ENCODE assay signal across 8 cellular contexts in the genomic region with DNA sequence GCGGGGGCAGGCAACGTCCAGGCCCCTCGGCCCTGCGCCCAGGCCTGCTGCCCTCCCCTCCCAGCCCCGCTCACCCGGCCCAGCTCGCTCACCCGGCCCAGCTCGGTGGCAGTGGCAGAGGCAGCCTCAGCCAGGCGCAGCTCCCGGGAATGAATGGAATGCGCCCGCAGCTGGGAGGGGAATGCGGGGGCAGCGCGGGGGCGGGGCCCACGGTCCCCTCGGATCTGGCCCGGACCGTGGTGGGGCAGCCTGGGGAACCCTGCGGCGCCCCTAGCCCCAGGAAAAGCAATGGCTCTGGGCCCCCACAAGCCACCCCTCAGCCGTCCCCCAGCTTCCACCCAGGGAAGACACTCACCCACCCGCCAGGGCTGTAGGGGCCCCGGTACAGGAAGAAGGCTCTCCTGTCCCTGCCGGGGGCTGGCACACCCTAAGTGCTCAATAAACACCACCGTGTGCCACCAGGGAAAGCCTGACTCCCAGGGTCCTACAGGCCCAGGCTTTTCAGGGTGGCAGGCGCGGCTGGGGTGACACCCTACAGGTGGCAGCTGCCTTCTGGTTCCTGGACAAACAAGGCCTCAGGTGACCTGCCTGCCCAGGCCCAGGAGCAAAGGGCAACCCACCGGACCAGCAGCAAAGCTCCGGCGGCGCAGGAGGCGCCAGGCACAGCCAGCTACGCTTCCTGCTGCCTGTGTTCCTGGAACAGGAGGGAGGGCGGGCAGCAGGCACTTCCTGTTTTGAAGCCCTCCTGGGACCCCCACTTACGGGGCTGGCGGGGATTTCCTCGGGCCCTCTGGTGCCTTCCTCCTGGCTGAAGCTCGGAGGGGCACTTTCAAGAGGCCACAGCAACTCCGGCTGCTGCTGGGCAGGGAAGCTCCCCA. TPM values are rescaled to one million over a fixed set of nuclear protein-coding genes. Genes with fewer than 3 reads are reported as not detected.
DNase-seq lines count a peak whose midpoint lies in the region; ATAC-seq and TF ChIP-seq lines count a peak whose summit lies in the region.

No MANE protein-coding gene starts in this region.

- peak; percentile 25; the same call in 1 of the 2 replicates for TF ChIP-seq RAD21 in Ishikawa (IDR thresholded peaks at IDR 0.05; ENCODE audit: low read depth)

- H3K4me1 ChIP-seq in left lung (peaks cover 38 to 64% of the 10 kb centered on the region in 2 donors), transverse colon (peaks cover 50 to 57% (median 52%) of the 10 kb centered on the region in 4 donors)

- intact Hi-C loops in left lung (cut with DNase I) (no loop called here), transverse colon (cut with DNase I; ENCODE audit: low total_unique reads) (no loop called here)

- TF ChIP-seq EP300 in Ishikawa (IDR thresholded peaks at IDR 0.05; ENCODE audit: borderline replicate concordance) (peak; percentile 79), transverse colon (IDR thresholded peaks at IDR 0.05; ENCODE audit: low read depth) (no peak)

- peak; percentile 89 for DNase-seq in AG08395 (ENCODE audit: low spot score)
- peak; percentile 81 to 91 for DNase-seq in left lung
- peak; percentile 85 for DNase-seq in transverse colon
- no peak for DNase-seq in inferior parietal cortex (ENCODE audit: extremely low spot score)

- in situ Hi-C loops in transverse colon (cut with MboI; ENCODE audit: low pct_ligation_motif_present in 1 of 4, low pct_unique_long_range_greater_than_20kb in 1 of 4, low sequenced_read_pairs in 3 of 4), result no loop called here

- H3K9me3 ChIP-seq in left lung (no peaks in the 10 kb centered on the region), transverse colon (no peaks in the 10 kb centered on the region)

- TF ChIP-seq CTCF in left lung (IDR thresholded peaks at IDR 0.05) (no peak), transverse colon (IDR thresholded peaks at IDR 0.05) (peak in 3 of 5 experiments; percentile 14 to 39 (median 34))

- peaks cover 0 to 25% of the 10 kb centered on the region in 2 donors for H3K36me3 ChIP-seq in left lung
- H3K36me3 ChIP-seq in transverse colon, result peaks cover 0 to 17% (median 4%) of the 10 kb centered on the region in 4 donors

- H3K4me3 ChIP-seq in left lung, result peak overlapping the region; percentile 5 to 29
- H3K4me3 ChIP-seq in transverse colon, result peak overlapping the region in 3 of 4 donors; percentile 4 to 38 (median 24)

- peaks cover 0 to 25% of the 10 kb centered on the region in 2 donors for H3K27me3 ChIP-seq in left lung
- H3K27me3 ChIP-seq in transverse colon, result no peaks in the 10 kb centered on the region

- peak; percentile 86 for ATAC-seq in left lung
- no peak for ATAC-seq in HG03521 (IDR thresholded peaks at IDR 0.05; ENCODE audit: unreplicated experiment)
- no peak for ATAC-seq in GM19467 (IDR thresholded peaks at IDR 0.05; ENCODE audit: unreplicated experiment)

- TF ChIP-seq POLR2A in transverse colon (IDR thresholded peaks at IDR 0.05), result peak; percentile 54

- WGBS in transverse colon (ENCODE audit: low coverage in 1 of 2), 2 donors, result 15% methylated on average over 34 of the region's 42 CpGs; no CpG with 5 or more reads in 1 of the 2 donors

- H3K27ac ChIP-seq in cingulate gyrus (ENCODE audit: low read depth, low read length), result peak overlapping the region; percentile 47
- H3K27ac ChIP-seq in left lung, result peak overlapping the region; percentile 82 to 85
- peak overlapping the region; percentile 78 to 94 (median 88) for H3K27ac ChIP-seq in transverse colon

TF ChIP-seq in Ishikawa, 13 proteins besides CTCF, POLR2A, EP300 and RAD21:
- TF ChIP-seq, protein P1, sequence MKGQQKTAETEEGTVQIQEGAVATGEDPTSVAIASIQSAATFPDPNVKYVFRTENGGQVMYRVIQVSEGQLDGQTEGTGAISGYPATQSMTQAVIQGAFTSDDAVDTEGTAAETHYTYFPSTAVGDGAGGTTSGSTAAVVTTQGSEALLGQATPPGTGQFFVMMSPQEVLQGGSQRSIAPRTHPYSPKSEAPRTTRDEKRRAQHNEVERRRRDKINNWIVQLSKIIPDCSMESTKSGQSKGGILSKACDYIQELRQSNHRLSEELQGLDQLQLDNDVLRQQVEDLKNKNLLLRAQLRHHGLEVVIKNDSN (IDR thresholded peaks at IDR 0.05), result 0 out of 2 replicates have a peak, but pooled peaks have one; percentile 16
- TF ChIP-seq, protein P2, sequence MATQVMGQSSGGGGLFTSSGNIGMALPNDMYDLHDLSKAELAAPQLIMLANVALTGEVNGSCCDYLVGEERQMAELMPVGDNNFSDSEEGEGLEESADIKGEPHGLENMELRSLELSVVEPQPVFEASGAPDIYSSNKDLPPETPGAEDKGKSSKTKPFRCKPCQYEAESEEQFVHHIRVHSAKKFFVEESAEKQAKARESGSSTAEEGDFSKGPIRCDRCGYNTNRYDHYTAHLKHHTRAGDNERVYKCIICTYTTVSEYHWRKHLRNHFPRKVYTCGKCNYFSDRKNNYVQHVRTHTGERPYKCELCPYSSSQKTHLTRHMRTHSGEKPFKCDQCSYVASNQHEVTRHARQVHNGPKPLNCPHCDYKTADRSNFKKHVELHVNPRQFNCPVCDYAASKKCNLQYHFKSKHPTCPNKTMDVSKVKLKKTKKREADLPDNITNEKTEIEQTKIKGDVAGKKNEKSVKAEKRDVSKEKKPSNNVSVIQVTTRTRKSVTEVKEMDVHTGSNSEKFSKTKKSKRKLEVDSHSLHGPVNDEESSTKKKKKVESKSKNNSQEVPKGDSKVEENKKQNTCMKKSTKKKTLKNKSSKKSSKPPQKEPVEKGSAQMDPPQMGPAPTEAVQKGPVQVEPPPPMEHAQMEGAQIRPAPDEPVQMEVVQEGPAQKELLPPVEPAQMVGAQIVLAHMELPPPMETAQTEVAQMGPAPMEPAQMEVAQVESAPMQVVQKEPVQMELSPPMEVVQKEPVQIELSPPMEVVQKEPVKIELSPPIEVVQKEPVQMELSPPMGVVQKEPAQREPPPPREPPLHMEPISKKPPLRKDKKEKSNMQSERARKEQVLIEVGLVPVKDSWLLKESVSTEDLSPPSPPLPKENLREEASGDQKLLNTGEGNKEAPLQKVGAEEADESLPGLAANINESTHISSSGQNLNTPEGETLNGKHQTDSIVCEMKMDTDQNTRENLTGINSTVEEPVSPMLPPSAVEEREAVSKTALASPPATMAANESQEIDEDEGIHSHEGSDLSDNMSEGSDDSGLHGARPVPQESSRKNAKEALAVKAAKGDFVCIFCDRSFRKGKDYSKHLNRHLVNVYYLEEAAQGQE (IDR thresholded peaks at IDR 0.05; ENCODE audit: low read depth), result no peak
- TF ChIP-seq CREB1 (IDR thresholded peaks at IDR 0.05; ENCODE audit: low read depth), result no peak
- TF ChIP-seq TEAD4 (IDR thresholded peaks at IDR 0.05), result peak; percentile 100
- peak; percentile 83 for TF ChIP-seq NFIC (IDR thresholded peaks at IDR 0.05)
- peak; percentile 72 for TF ChIP-seq MAX (IDR thresholded peaks at IDR 0.05)
- TF ChIP-seq FOXM1 (IDR thresholded peaks at IDR 0.05; ENCODE audit: borderline replicate concordance, low read depth), result 0 out of 2 replicates have a peak, but pooled peaks have one; percentile 56
- TF ChIP-seq YY1 (IDR thresholded peaks at IDR 0.05; ENCODE audit: low read depth), result peak; percentile 63
- peak; percentile 98 for TF ChIP-seq EGR1 (IDR thresholded peaks at IDR 0.05)
- TF ChIP-seq TAF1 (IDR thresholded peaks at IDR 0.05; ENCODE audit: low read depth), result 0 out of 2 replicates have a peak, but pooled peaks have one; percentile 24
- peak; percentile 88 for TF ChIP-seq TCF12 (IDR thresholded peaks at IDR 0.05; ENCODE audit: low read depth)
- TF ChIP-seq CEBPB (IDR thresholded peaks at IDR 0.05), result no peak
- peak; percentile 97 for TF ChIP-seq ZBTB7A (IDR thresholded peaks at IDR 0.05; ENCODE audit: low read depth)

RNA-seq across cellular contexts. Expression of gene PLXNB2, which starts 13.8 kb away (rescaled TPM):
- total RNA-seq in left lung, result 100 to 1,000 TPM; 237 to 391 TPM
- total RNA-seq in transverse colon, result 100 to 1,000 TPM; 305 to 880 (median 460) TPM

RNA-seq across cellular contexts. Expression of gene MAPK11, which starts 23.5 kb away (rescaled TPM):
- 10 to 100 TPM; 10.3 to 15.1 TPM for total RNA-seq in left lung
- 1 to 10 TPM; 1.6 to 6.4 (median 2.7) TPM for total RNA-seq in transverse colon

RNA-seq across cellular contexts. Expression of gene MAPK12, which starts 32.2 kb away (rescaled TPM):
- total RNA-seq in left lung, result 10 to 100 TPM; 11.6 to 14.6 TPM
- total RNA-seq in transverse colon, result 1 to 10 TPM; 1.1 to 9.4 (median 3.3) TPM

RNA-seq across cellular contexts. Expression of gene DENND6B, which starts 33.1 kb away (rescaled TPM):
- total RNA-seq in left lung, result 1 to 10 TPM; 7.3 to 8.2 TPM
- 10 to 100 TPM in 2 of 4 donors, 1 to 10 TPM in 2; 3.2 to 22.7 (median 8.3) TPM for total RNA-seq in transverse colon

RNA-seq across cellular contexts. Expression of gene HDAC10, which starts 42.6 kb away (rescaled TPM):
- 10 to 100 TPM; 39.1 to 42.2 TPM for total RNA-seq in left lung
- total RNA-seq in transverse colon, result 100 to 1,000 TPM in 2 of 4 donors, 10 to 100 TPM in 2; 66.8 to 618 (median 142) TPM

Comparison
In these comparisons a context has a peak if more than half of its experiments do, and no peak if none do; other contexts are left out.
1. CTCF ChIP-seq: peak in transverse colon (3 of 5); none in left lung (0 of 2).
2. Peak in every context shown above with its lines, with median percentiles within 50 percentile points of each other: H3K27ac ChIP-seq.